ENCODE assay signal across 12 cellular contexts in genomic region chr6:170371588-170371987, GRCh38.
A peak's percentile ranks its signal among the peaks of the same experiment; 100 is the strongest.
DNase-seq lines count a peak whose midpoint lies in the region; ATAC-seq and TF ChIP-seq lines count a peak whose summit lies in the region.
"Had no signal": no experiment of that assay in that cellular context is flagged by ENCODE, and none has a peak within 500 bp of the region (broad histone marks: within the 10 kb centered on the region; RNA-seq: fewer than 3 reads in every experiment).

No MANE protein-coding gene starts in this region.

- H3K9me3 Mint-ChIP-seq in glutamatergic neuron (ENCODE audit: unreplicated experiment) = peaks cover 3% of the 10 kb centered on the region
- H3K9me3 Mint-ChIP-seq: HFFc6 had no signal

- H3K4me1 Mint-ChIP-seq in glutamatergic neuron (ENCODE audit: low read depth, unreplicated experiment) = peaks cover 19% of the 10 kb centered on the region

- DNase-seq in NCI-H82 (lab: John Stamatoyannopoulos, UW) (peak; percentile 12), NCI-H82 treated with DMSO at 0.1 percent for 48 hours (lab: John Stamatoyannopoulos, UW; ENCODE audit: unreplicated experiment) (no peak), NCI-H69 (lab: John Stamatoyannopoulos, UW) (peak; percentile 33), glutamatergic neuron (peak; percentile 48), pons (ENCODE audit: low spot score) (peak; percentile 94), HCEC 1CT (no peak), DMS153 treated with DMSO at 0.1 percent for 48 hours (lab: John Stamatoyannopoulos, UW; ENCODE audit: unreplicated experiment) (no peak)
- DNase-seq: HFFc6, NCI-H187 treated with DMSO at 0.1 percent for 48 hours had no signal

- no peaks in the 10 kb centered on the region for H3K36me3 Mint-ChIP-seq in glutamatergic neuron (ENCODE audit: unreplicated experiment)

- no peak for TF ChIP-seq CTCF in glutamatergic neuron (IDR thresholded peaks at IDR 0.05; ENCODE audit: partially characterized antibody, unreplicated experiment)

- no peak overlapping the region for H3K4me3 Mint-ChIP-seq in glutamatergic neuron (ENCODE audit: unreplicated experiment)
- H3K4me3 Mint-ChIP-seq: HFFc6 had no signal

- no peak for ATAC-seq in GM18520 (IDR thresholded peaks at IDR 0.05; ENCODE audit: unreplicated experiment)
- ATAC-seq: GM12878, sciatic nerve had no signal

- peaks cover 4% of the 10 kb centered on the region for H3K27me3 Mint-ChIP-seq in glutamatergic neuron (ENCODE audit: unreplicated experiment)

- H3K27ac Mint-ChIP-seq in glutamatergic neuron (ENCODE audit: unreplicated experiment) = no peak overlapping the region
- H3K27ac Mint-ChIP-seq: HFFc6 had no signal

Comparison
In these comparisons a context has a peak if more than half of its experiments do, and no peak if none do; other contexts are left out.
1. DNase-seq: peak in NCI-H82 (single experiment), NCI-H69 (single experiment), glutamatergic neuron (single experiment) and pons (single experiment); none in NCI-H82 treated with DMSO at 0.1 percent for 48 hours (single experiment), HCEC 1CT (single experiment) and DMS153 treated with DMSO at 0.1 percent for 48 hours (single experiment).